8 cellular contexts compared by ENCODE assay signal in the genomic region with DNA sequence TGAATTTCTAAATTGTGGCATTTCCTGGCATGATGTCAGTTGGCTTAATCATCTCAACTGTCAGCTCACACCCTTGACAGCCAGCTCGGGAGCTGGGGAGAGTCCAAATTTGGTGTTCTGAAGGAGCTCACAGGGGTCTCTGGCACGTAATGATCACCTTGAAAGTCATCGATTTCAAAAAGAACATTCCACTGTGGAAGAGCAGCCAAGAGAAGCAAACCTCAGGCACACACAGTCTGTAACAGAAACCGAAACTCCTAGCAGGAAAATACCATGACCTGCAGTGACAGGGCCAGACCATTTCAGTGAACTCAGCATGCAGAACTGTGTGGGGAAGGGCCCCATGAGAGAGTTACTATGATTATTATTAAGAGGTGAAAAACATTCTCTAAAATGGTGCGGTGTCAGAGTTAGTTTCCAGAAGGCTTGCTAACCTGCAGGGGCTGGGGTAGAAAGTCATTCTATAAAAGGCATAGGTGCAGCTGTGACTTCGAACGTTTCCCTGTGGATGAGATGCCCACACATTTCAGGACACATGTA. TPM values are rescaled to one million over a fixed set of nuclear protein-coding genes. Genes with fewer than 3 reads are reported as not detected.
A peak's percentile ranks its signal among the peaks of the same experiment; 100 is the strongest.
DNase-seq lines count a peak whose midpoint lies in the region; ATAC-seq and TF ChIP-seq lines count a peak whose summit lies in the region.

No MANE protein-coding gene starts in this region.

- peak; percentile 64 for ATAC-seq in GM18520 (IDR thresholded peaks at IDR 0.05; ENCODE audit: unreplicated experiment)
- ATAC-seq in HG02798 (IDR thresholded peaks at IDR 0.05; ENCODE audit: poor library complexity, unreplicated experiment) = peak; percentile 86

- 52% methylated on average over 7 of the region's 7 CpGs for WGBS in thymus

- H3K4me1 ChIP-seq in thymus (ENCODE audit: control insufficient read depth, insufficient read depth, low read length) = peaks cover 28% of the 10 kb centered on the region

- H3K9me3 ChIP-seq in thymus (ENCODE audit: control insufficient read depth) = no peaks in the 10 kb centered on the region

- no peaks in the 10 kb centered on the region for H3K27me3 ChIP-seq in thymus (ENCODE audit: control insufficient read depth, insufficient read depth)

- H3K36me3 ChIP-seq in thymus (ENCODE audit: control insufficient read depth, insufficient read depth) = no peaks in the 10 kb centered on the region

- no peak for TF ChIP-seq CTCF in astrocyte of the spinal cord (IDR thresholded peaks at IDR 0.05; ENCODE audit: low read depth, low read length)

- in situ Hi-C loops in astrocyte of the spinal cord (cut with HindIII; ENCODE audit: low sequenced_read_pairs) = no loop called here

- DNase-seq in OCI-M1 (lab: John Stamatoyannopoulos, UW) = peak; percentile 85
- DNase-seq in astrocyte of the spinal cord (ENCODE audit: low read depth, low spot score) = peak; percentile 93
- DNase-seq in left kidney (ENCODE audit: low read depth, low spot score) = peak; percentile 65
- DNase-seq in cerebellum (ENCODE audit: low spot score) = no peak
- DNase-seq in COLO668 (lab: John Stamatoyannopoulos, UW; ENCODE audit: unreplicated experiment) = no peak

- H3K4me3 ChIP-seq in astrocyte of the spinal cord (ENCODE audit: low read depth, low read length) = no peak overlapping the region
- no peak overlapping the region for H3K4me3 ChIP-seq in thymus (ENCODE audit: low read length)

- peak overlapping the region; percentile 78 for H3K27ac ChIP-seq in thymus (ENCODE audit: low read depth)

RNA-seq across cellular contexts. Expression of a gene that starts 26.4 kb away (rescaled TPM):
- 65.8 TPM for polyA plus RNA-seq in thymus
- 35.0 TPM for total RNA-seq in cerebellum

Comparison
In these comparisons a context has a peak if more than half of its experiments do, and no peak if none do; other contexts are left out.
1. DNase-seq: peak in OCI-M1 (single experiment), astrocyte of the spinal cord (single experiment) and left kidney (single experiment); none in cerebellum (single experiment) and COLO668 (single experiment).